ENCODE assay signal across 8 cellular contexts in genomic region chr19:18496167-18496979, GRCh38. TPM values are rescaled to one million over a fixed set of nuclear protein-coding genes. Genes with fewer than 3 reads are reported as not detected.
A peak's percentile ranks its signal among the peaks of the same experiment; 100 is the strongest.
DNase-seq lines count a peak whose midpoint lies in the region; TF ChIP-seq lines count a peak whose summit lies in the region.

No MANE protein-coding gene starts in this region.

- H3K4me3 ChIP-seq in fibroblast of the aortic adventitia (ENCODE audit: low read depth, low read length), result no peak overlapping the region

- DNase-seq in NCI-H1105 (lab: John Stamatoyannopoulos, UW), result peak; percentile 8
- DNase-seq in activated CD8-positive, alpha-beta memory T cell treated with anti-CD3 and anti-CD28 coated beads, Interleukin-2, amount 50 U/mL, for 1 hour (ENCODE audit: extremely low read depth), result peak; percentile 43
- DNase-seq in fibroblast of the aortic adventitia (ENCODE audit: low read depth), result peak; percentile 27
- DNase-seq in stimulated activated CD4-positive, alpha-beta T cell treated with anti-CD3 and anti-CD28 coated beads, TNF-alpha, amount 100 ng/mL, for 1 hour (ENCODE audit: low read depth in 3 of 3, low spot score in 1 of 3), result peak in 2 of 3 donors; percentile 16 to 58
- no peak for DNase-seq in NCI-H2171 treated with DMSO at 0.1 percent for 48 hours (lab: John Stamatoyannopoulos, UW)
- no peak for DNase-seq in retina
- no peak for DNase-seq in globus pallidus (ENCODE audit: low spot score)

- TF ChIP-seq CTCF in GM12872 (IDR thresholded peaks at IDR 0.05; ENCODE audit: insufficient read depth, low read depth, low read length) (0 out of 3 replicates have a peak, but pooled peaks have one; percentile 15), fibroblast of the aortic adventitia (IDR thresholded peaks at IDR 0.05; ENCODE audit: insufficient read depth, low read length) (no peak)

RNA-seq across cellular contexts. Expression of gene ELL, which starts 25.5 kb away (rescaled TPM):
- total RNA-seq in fibroblast of the aortic adventitia (ENCODE audit: low replicate concordance), result 6.5 and 10.9 TPM in 2 replicates

RNA-seq across cellular contexts. Expression of gene FKBP8, which starts 47.0 kb away (rescaled TPM):
- 246 and 2,205 TPM in 2 replicates for total RNA-seq in fibroblast of the aortic adventitia (ENCODE audit: low replicate concordance)

RNA-seq across cellular contexts. Expression of gene ISYNA1, which starts 58.4 kb away (rescaled TPM):
- total RNA-seq in fibroblast of the aortic adventitia (ENCODE audit: low replicate concordance), result 6.3 and 42.1 TPM in 2 replicates

Comparison
In these comparisons a context has a peak if more than half of its experiments do, and no peak if none do; other contexts are left out.
1. DNase-seq: peak in NCI-H1105 (single experiment), activated CD8-positive, alpha-beta memory T cell treated with anti-CD3 and anti-CD28 coated beads, Interleukin-2, amount 50 U/mL, for 1 hour (single experiment), fibroblast of the aortic adventitia (single experiment) and stimulated activated CD4-positive, alpha-beta T cell treated with anti-CD3 and anti-CD28 coated beads, TNF-alpha, amount 100 ng/mL, for 1 hour (2 of 3); none in NCI-H2171 treated with DMSO at 0.1 percent for 48 hours (single experiment), retina (single experiment) and globus pallidus (single experiment).